8 cellular contexts compared by ENCODE assay signal in genomic region chrX:39815621-39816020, GRCh38.
DNase-seq lines count a peak whose midpoint lies in the region; ATAC-seq and TF ChIP-seq lines count a peak whose summit lies in the region.

No MANE protein-coding gene starts in this region.

- H3K36me3 ChIP-seq in body of pancreas (replicated peaks in 1 of 2; ENCODE audit: insufficient read depth in 1 of 2, low read depth in 2 of 2) = no peaks in the 10 kb centered on the region

- peak; percentile 78 to 87 for ATAC-seq in activated CD4-positive, CD25-positive, alpha-beta regulatory T cell treated with anti-CD3 and anti-CD28 coated beads, Interleukin-2, amount 50 U/mL, for 24 hours
- ATAC-seq in HG03060 (IDR thresholded peaks at IDR 0.05; ENCODE audit: low read depth, unreplicated experiment) = peak; percentile 66
- ATAC-seq in body of pancreas = no peak

- H3K4me1 ChIP-seq in body of pancreas = peaks cover 24% of the 10 kb centered on the region

- H3K4me3 Mint-ChIP-seq in nephron = no peak overlapping the region
- H3K4me3 Mint-ChIP-seq in osteocyte (ENCODE audit: unreplicated experiment) = no peak overlapping the region

- peak overlapping the region; percentile 23 to 88 (median 71) for H3K27ac Mint-ChIP-seq in nephron
- no peak overlapping the region for H3K27ac Mint-ChIP-seq in osteocyte (ENCODE audit: unreplicated experiment)

- no peak for TF ChIP-seq POLR2A in body of pancreas (IDR thresholded peaks at IDR 0.05)

- no peak for DNase-seq in activated CD4-positive, CD25-positive, alpha-beta regulatory T cell (lab: John Stamatoyannopoulos, UW)
- DNase-seq in RKO (ENCODE audit: low spot score) (peak; percentile 20), body of pancreas (no peak), osteocyte (ENCODE audit: extremely low spot score, unreplicated experiment) (no peak), superior temporal gyrus (ENCODE audit: extremely low spot score) (no peak)

- H3K27me3 ChIP-seq in body of pancreas = no peaks in the 10 kb centered on the region

- H3K4me3 ChIP-seq in body of pancreas = no peak overlapping the region

- WGBS in body of pancreas, 2 donors = 57% methylated on average over 1 of the region's 1 CpG; no CpG with 5 or more reads in 1 of the 2 donors

- H3K27me3 Mint-ChIP-seq in nephron (ENCODE audit: low read depth) (peaks cover 15% of the 10 kb centered on the region), osteocyte (ENCODE audit: unreplicated experiment) (no peaks in the 10 kb centered on the region)

- H3K4me1 Mint-ChIP-seq in nephron (peaks cover 42% of the 10 kb centered on the region), osteocyte (ENCODE audit: unreplicated experiment) (peaks cover 25% of the 10 kb centered on the region)

- H3K27ac ChIP-seq in body of pancreas = no peak overlapping the region

- H3K9me3 Mint-ChIP-seq in nephron (peaks cover 11% of the 10 kb centered on the region), osteocyte (ENCODE audit: unreplicated experiment) (peaks cover 4% of the 10 kb centered on the region)

- H3K36me3 Mint-ChIP-seq in nephron (ENCODE audit: low read depth) = no peaks in the 10 kb centered on the region
- H3K36me3 Mint-ChIP-seq in osteocyte (ENCODE audit: unreplicated experiment) = no peaks in the 10 kb centered on the region

- no peaks in the 10 kb centered on the region for H3K9me3 ChIP-seq in body of pancreas

- intact Hi-C loops in body of pancreas (cut with DNase I) = no loop called here

- no peak for TF ChIP-seq CTCF in nephron (IDR thresholded peaks at IDR 0.05; ENCODE audit: unreplicated experiment in 3 of 3)
- TF ChIP-seq CTCF in body of pancreas (IDR thresholded peaks at IDR 0.05) = no peak
- no peak for TF ChIP-seq CTCF in osteocyte (IDR thresholded peaks at IDR 0.05)
